In genomic region chr19:2229103-2230028, GRCh38 we compare ENCODE assay signal across 1 cellular context.
TF ChIP-seq lines count a peak whose summit lies in the region.

No MANE protein-coding gene starts in this region.

TF ChIP-seq in liver, 16 proteins besides CTCF, POLR2A, EP300 and RAD21 (continued from another document):
- TF ChIP-seq YY1 (IDR thresholded peaks at IDR 0.05) (no peak), TAF1 (conservative IDR thresholded peaks at IDR 0.05) (no peak), GABPA (IDR thresholded peaks at IDR 0.05 in 1 of 2, conservative IDR thresholded peaks at IDR 0.05 in 1 of 2) (no peak), ATF3 (IDR thresholded peaks at IDR 0.05) (no peak), SP1 (IDR thresholded peaks at IDR 0.05) (peak; percentile 46), JUND (IDR thresholded peaks at IDR 0.05) (no peak), NR2F2 (IDR thresholded peaks at IDR 0.05) (no peak), MAX (IDR thresholded peaks at IDR 0.05) (no peak), FOXA1 (IDR thresholded peaks at IDR 0.05) (no peak), HNF4A (conservative IDR thresholded peaks at IDR 0.05) (peak; percentile 72 to 93), EGR1 (IDR thresholded peaks at IDR 0.05; ENCODE audit: low read depth in 2 of 2) (no peak), FOXA2 (IDR thresholded peaks at IDR 0.05) (no peak)
